Comparison of ENCODE assay signal across 1 cellular context in the genomic region with DNA sequence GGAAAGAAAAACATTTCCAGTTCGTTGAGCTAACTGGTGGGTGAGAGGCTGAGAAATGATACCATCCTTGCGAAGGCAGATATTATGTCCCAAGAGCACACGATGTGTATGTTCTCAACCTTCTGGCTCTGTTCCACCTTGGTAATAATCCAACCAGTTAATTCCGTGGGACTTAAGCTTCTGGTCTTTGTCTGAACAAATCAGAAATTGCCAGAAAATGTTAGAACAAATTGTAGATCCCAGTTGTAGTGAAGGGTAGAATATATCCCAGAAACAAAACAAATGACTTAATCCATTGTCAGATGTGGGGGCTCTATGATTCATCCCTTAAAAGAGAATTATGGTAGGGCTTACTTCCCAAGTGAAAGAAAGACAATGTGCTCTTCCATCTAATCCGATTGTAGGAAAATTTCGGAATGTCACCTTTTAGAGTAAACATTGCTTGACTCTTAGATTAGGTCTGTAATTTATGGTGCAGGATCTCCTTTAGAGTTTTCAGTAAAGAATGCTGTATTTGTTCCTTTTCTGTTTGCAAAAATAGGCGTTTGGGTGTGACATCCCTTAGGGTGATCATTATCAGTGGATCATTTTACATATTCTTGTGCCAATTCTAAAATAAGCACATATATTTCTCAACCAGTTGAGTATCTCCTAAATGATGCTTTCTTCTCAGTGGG.
TF ChIP-seq lines count a peak whose summit lies in the region.

No MANE protein-coding gene starts in this region.

TF ChIP-seq in HEK293, 187 proteins besides CTCF, POLR2A, EP300 and RAD21 (continued from another document and continues in another):
- TF ChIP-seq, protein P1, sequence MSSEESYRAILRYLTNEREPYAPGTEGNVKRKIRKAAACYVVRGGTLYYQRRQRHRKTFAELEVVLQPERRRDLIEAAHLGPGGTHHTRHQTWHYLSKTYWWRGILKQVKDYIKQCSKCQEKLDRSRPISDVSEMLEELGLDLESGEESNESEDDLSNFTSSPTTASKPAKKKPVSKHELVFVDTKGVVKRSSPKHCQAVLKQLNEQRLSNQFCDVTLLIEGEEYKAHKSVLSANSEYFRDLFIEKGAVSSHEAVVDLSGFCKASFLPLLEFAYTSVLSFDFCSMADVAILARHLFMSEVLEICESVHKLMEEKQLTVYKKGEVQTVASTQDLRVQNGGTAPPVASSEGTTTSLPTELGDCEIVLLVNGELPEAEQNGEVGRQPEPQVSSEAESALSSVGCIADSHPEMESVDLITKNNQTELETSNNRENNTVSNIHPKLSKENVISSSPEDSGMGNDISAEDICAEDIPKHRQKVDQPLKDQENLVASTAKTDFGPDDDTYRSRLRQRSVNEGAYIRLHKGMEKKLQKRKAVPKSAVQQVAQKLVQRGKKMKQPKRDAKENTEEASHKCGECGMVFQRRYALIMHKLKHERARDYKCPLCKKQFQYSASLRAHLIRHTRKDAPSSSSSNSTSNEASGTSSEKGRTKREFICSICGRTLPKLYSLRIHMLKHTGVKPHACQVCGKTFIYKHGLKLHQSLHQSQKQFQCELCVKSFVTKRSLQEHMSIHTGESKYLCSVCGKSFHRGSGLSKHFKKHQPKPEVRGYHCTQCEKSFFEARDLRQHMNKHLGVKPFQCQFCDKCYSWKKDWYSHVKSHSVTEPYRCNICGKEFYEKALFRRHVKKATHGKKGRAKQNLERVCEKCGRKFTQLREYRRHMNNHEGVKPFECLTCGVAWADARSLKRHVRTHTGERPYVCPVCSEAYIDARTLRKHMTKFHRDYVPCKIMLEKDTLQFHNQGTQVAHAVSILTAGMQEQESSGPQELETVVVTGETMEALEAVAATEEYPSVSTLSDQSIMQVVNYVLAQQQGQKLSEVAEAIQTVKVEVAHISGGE (tag by site-specific recombination; conservative IDR thresholded peaks at IDR 0.05; ENCODE audit: low read depth) = no peak
- TF ChIP-seq SP7 (tag by site-specific recombination; IDR thresholded peaks at IDR 0.05) (peak; percentile 95), KLF9 (tag by site-specific recombination; IDR thresholded peaks at IDR 0.05; ENCODE audit: low read depth) (peak; percentile 56), ZNF366 (tag by site-specific recombination; conservative IDR thresholded peaks at IDR 0.05) (peak; percentile 71), ZNF449 (tag by site-specific recombination; IDR thresholded peaks at IDR 0.05) (peak; percentile 86), ZNF266 (tag by site-specific recombination; IDR thresholded peaks at IDR 0.05; ENCODE audit: low read depth) (no peak), BCL11A (tag by site-specific recombination; IDR thresholded peaks at IDR 0.05; ENCODE audit: low read depth) (peak; percentile 57; the same call in 1 of the 2 replicates), ZNF596 (tag by site-specific recombination; IDR thresholded peaks at IDR 0.05) (no peak), TSHZ1 (tag by site-specific recombination; IDR thresholded peaks at IDR 0.05; ENCODE audit: borderline replicate concordance) (peak; percentile 86), GLI2 (tag by site-specific recombination; IDR thresholded peaks at IDR 0.05; ENCODE audit: borderline replicate concordance, low read depth) (peak; percentile 27; the same call in 1 of the 2 replicates), ZBTB1 (tag by site-specific recombination; IDR thresholded peaks at IDR 0.05) (peak; percentile 34; the same call in 1 of the 2 replicates), ZNF623 (tag by site-specific recombination; IDR thresholded peaks at IDR 0.05) (0 out of 2 replicates have a peak, but pooled peaks have one; percentile 6), ZNF292 (tag by site-specific recombination; IDR thresholded peaks at IDR 0.05; ENCODE audit: borderline replicate concordance, low read depth) (no peak), BCL11B (tag by site-specific recombination; IDR thresholded peaks at IDR 0.05; ENCODE audit: low read depth) (no peak), ZNF629 (tag by site-specific recombination; IDR thresholded peaks at IDR 0.05) (peak; percentile 91), ZNF248 (tag by site-specific recombination; IDR thresholded peaks at IDR 0.05) (no peak), KLF1 (tag by site-specific recombination; IDR thresholded peaks at IDR 0.05) (peak; percentile 80), ZNF513 (tag by site-specific recombination; IDR thresholded peaks at IDR 0.05) (peak; percentile 6; the same call in 1 of the 2 replicates), ZBTB17 (tag by site-specific recombination; IDR thresholded peaks at IDR 0.05) (peak; percentile 84), FEZF1 (tag by site-specific recombination; IDR thresholded peaks at IDR 0.05) (peak; percentile 89), SCRT2 (tag by site-specific recombination; IDR thresholded peaks at IDR 0.05) (peak; percentile 56; the same call in 1 of the 2 replicates), KLF16 (tag by site-specific recombination; IDR thresholded peaks at IDR 0.05) (peak; percentile 10; the same call in 1 of the 2 replicates), ZNF621 (tag by site-specific recombination; IDR thresholded peaks at IDR 0.05) (no peak), ZNF76 (tag by site-specific recombination; IDR thresholded peaks at IDR 0.05; ENCODE audit: borderline replicate concordance, low read depth) (peak; percentile 62), ZNF132 (tag by site-specific recombination; IDR thresholded peaks at IDR 0.05; ENCODE audit: borderline replicate concordance) (no peak), ZSCAN23 (tag by site-specific recombination; IDR thresholded peaks at IDR 0.05) (0 out of 2 replicates have a peak, but pooled peaks have one; percentile 43), HOXC10 (CRISPR knock-in tag; IDR thresholded peaks at IDR 0.05) (no peak), PATZ1 (tag by site-specific recombination; IDR thresholded peaks at IDR 0.05) (peak; percentile 62), ZNF426 (tag by site-specific recombination; IDR thresholded peaks at IDR 0.05) (peak; percentile 11; the same call in 1 of the 2 replicates), ZNF843 (tag by site-specific recombination; IDR thresholded peaks at IDR 0.05) (peak; percentile 89)
- TF ChIP-seq, protein P2, sequence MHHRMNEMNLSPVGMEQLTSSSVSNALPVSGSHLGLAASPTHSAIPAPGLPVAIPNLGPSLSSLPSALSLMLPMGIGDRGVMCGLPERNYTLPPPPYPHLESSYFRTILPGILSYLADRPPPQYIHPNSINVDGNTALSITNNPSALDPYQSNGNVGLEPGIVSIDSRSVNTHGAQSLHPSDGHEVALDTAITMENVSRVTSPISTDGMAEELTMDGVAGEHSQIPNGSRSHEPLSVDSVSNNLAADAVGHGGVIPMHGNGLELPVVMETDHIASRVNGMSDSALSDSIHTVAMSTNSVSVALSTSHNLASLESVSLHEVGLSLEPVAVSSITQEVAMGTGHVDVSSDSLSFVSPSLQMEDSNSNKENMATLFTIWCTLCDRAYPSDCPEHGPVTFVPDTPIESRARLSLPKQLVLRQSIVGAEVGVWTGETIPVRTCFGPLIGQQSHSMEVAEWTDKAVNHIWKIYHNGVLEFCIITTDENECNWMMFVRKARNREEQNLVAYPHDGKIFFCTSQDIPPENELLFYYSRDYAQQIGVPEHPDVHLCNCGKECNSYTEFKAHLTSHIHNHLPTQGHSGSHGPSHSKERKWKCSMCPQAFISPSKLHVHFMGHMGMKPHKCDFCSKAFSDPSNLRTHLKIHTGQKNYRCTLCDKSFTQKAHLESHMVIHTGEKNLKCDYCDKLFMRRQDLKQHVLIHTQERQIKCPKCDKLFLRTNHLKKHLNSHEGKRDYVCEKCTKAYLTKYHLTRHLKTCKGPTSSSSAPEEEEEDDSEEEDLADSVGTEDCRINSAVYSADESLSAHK (tag by site-specific recombination; IDR thresholded peaks at IDR 0.05) = peak; percentile 65; the same call in 1 of the 2 replicates
- TF ChIP-seq, protein P3, sequence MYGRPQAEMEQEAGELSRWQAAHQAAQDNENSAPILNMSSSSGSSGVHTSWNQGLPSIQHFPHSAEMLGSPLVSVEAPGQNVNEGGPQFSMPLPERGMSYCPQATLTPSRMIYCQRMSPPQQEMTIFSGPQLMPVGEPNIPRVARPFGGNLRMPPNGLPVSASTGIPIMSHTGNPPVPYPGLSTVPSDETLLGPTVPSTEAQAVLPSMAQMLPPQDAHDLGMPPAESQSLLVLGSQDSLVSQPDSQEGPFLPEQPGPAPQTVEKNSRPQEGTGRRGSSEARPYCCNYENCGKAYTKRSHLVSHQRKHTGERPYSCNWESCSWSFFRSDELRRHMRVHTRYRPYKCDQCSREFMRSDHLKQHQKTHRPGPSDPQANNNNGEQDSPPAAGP (tag by site-specific recombination; IDR thresholded peaks at IDR 0.05) = peak; percentile 83
- TF ChIP-seq, protein P4, sequence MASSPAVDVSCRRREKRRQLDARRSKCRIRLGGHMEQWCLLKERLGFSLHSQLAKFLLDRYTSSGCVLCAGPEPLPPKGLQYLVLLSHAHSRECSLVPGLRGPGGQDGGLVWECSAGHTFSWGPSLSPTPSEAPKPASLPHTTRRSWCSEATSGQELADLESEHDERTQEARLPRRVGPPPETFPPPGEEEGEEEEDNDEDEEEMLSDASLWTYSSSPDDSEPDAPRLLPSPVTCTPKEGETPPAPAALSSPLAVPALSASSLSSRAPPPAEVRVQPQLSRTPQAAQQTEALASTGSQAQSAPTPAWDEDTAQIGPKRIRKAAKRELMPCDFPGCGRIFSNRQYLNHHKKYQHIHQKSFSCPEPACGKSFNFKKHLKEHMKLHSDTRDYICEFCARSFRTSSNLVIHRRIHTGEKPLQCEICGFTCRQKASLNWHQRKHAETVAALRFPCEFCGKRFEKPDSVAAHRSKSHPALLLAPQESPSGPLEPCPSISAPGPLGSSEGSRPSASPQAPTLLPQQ (tag by site-specific recombination; IDR thresholded peaks at IDR 0.05) = peak; percentile 84
- TF ChIP-seq, protein P5, sequence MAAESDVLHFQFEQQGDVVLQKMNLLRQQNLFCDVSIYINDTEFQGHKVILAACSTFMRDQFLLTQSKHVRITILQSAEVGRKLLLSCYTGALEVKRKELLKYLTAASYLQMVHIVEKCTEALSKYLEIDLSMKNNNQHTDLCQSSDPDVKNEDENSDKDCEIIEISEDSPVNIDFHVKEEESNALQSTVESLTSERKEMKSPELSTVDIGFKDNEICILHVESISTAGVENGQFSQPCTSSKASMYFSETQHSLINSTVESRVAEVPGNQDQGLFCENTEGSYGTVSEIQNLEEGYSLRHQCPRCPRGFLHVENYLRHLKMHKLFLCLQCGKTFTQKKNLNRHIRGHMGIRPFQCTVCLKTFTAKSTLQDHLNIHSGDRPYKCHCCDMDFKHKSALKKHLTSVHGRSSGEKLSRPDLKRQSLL (tag by site-specific recombination; IDR thresholded peaks at IDR 0.05) = peak; percentile 68
